Comparison of ENCODE assay signal across 33 cellular contexts in the genomic region with DNA sequence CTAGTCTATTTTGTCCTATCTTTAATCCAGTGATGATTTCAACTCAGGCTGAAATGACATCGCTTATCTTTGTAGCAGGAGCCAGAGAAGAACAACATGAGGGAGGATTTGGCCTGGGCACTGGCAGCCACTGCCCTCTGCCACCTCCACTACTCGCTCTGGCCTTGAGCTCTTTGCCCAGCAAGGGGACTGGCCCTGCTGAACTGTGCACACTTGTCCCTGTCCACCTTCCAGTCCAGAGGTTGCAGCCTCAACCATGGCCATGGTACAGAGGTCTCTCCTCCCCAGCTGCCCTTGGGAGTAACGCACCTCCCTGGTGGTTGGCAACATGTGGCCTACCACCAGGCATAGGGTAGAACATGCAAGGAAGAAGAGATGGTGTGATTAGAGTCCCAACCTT. TPM values are rescaled to one million over a fixed set of nuclear protein-coding genes. Genes with fewer than 3 reads are reported as not detected.
"Had no signal": no experiment of that assay in that cellular context is flagged by ENCODE, and none has a peak within 500 bp of the region (broad histone marks: within the 10 kb centered on the region; RNA-seq: fewer than 3 reads in every experiment).

No MANE protein-coding gene starts in this region.

- H3K36me3 Mint-ChIP-seq: immature natural killer cell; memory B cell; natural killer cell; stimulated activated naive B cell treated with anti-CD40 and anti-IgM and Interleukin-4, amounts not matched to agents 10 μg/mL and 1 μg/mL and 100 μg/mL, for 72 hours; type B pancreatic cell had no signal

- H3K27ac Mint-ChIP-seq: immature natural killer cell; memory B cell; natural killer cell; stimulated activated naive B cell treated with anti-CD40 and anti-IgM and Interleukin-4, amounts not matched to agents 10 μg/mL and 1 μg/mL and 100 μg/mL, for 72 hours; type B pancreatic cell had no signal

- H3K4me1 ChIP-seq: colonic mucosa, uterus had no signal

- H3K27ac ChIP-seq: colonic mucosa, esophagus muscularis mucosa, neutrophil, right atrium auricular region, spleen, testis, tibial artery, uterus had no signal

- H3K4me3 Mint-ChIP-seq: central memory CD8-positive, alpha-beta T cell; immature natural killer cell; memory B cell; natural killer cell; neural crest cell; stimulated activated naive B cell treated with anti-CD40 and anti-IgM and Interleukin-4, amounts not matched to agents 10 μg/mL and 1 μg/mL and 100 μg/mL, for 72 hours; type B pancreatic cell had no signal

- H3K4me3 ChIP-seq: colonic mucosa, esophagus muscularis mucosa, lung, pancreas, right atrium auricular region, skin epidermis, spleen, testis, tibial artery, uterus had no signal

- ATAC-seq: left colon; left ventricle myocardium superior; natural killer cell; stimulated activated naive B cell treated with anti-CD40 and anti-IgM and Interleukin-4, amounts not matched to agents 10 μg/mL and 1 μg/mL and 100 μg/mL, for 72 hours had no signal

- H3K9me3 Mint-ChIP-seq: central memory CD8-positive, alpha-beta T cell; memory B cell; natural killer cell; neural crest cell; stimulated activated naive B cell treated with anti-CD40 and anti-IgM and Interleukin-4, amounts not matched to agents 10 μg/mL and 1 μg/mL and 100 μg/mL, for 72 hours; type B pancreatic cell had no signal

- H3K27me3 ChIP-seq: colonic mucosa, pancreas, right atrium auricular region, testis, tibial artery, uterus had no signal

- H3K4me1 Mint-ChIP-seq: memory B cell had no signal

- H3K36me3 ChIP-seq: colonic mucosa, esophagus muscularis mucosa, neutrophil, pancreas, right atrium auricular region, spleen, tibial artery, uterus had no signal

- DNase-seq: colonic mucosa; dermis blood vessel endothelial cell; effector memory CD4-positive, alpha-beta T cell; foreskin melanocyte; hypothalamus; immature natural killer cell; islet precursor cell; kidney glomerular epithelial cell; left colon; left ventricle myocardium superior; natural killer cell; pancreas; spleen; stimulated activated CD4-positive, alpha-beta T cell treated with anti-CD3 and anti-CD28 coated beads, Interleukin-4, amount 100 ng/mL, for 4 hours; stimulated activated naive B cell treated with anti-CD40 and anti-IgM and Interleukin-4, amounts not matched to agents 10 μg/mL and 1 μg/mL and 100 μg/mL, for 72 hours; substantia nigra; testis; tibial artery; uterus had no signal

RNA-seq across cellular contexts. Expression of gene HABP2, which starts 8.4 kb away (rescaled TPM):
- total RNA-seq: chondrocyte, endothelial cell of umbilical vein, esophagus muscularis mucosa, left colon, left ventricle myocardium superior, mononuclear cell, natural killer cell, neural crest cell, omental fat pad, posterior vena cava, right atrium auricular region, spleen had no signal
